In the genomic region with DNA sequence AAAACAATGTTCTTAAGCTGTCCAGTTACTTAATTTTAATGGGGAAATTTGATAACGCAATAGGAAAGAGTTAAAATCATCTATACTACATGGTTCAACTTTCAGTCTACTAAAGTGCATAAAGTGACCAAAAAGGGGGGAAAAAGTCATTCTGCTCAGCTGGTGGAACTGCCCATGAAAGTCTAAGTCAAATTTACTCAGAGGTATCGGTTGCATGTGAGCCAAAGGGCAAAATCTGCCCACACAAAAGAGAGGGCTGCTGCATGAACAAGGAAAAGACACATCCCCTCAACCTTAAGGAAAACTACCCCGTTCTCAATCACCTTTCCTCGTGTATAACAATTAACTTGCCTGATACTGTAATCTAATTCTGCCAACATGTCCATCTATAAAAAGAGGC, we compare ENCODE assay signal across 23 cellular contexts.
"Had no signal": no experiment of that assay in that cellular context is flagged by ENCODE, and none has a peak within 500 bp of the region (broad histone marks: within the 10 kb centered on the region; RNA-seq: fewer than 3 reads in every experiment).

No MANE protein-coding gene starts in this region.

- H3K9me3 ChIP-seq: left ventricle myocardium inferior, lower lobe of right lung, neutrophil, pancreas, right atrium auricular region, testis, tibial artery had no signal

- H3K9me3 Mint-ChIP-seq: naive thymus-derived CD8-positive, alpha-beta T cell; neural crest cell; type B pancreatic cell had no signal

- DNase-seq: effector memory CD8-positive, alpha-beta T cell; head of caudate nucleus; left cardiac atrium; left ventricle myocardium inferior; lower lobe of right lung; naive thymus-derived CD8-positive, alpha-beta T cell; pancreas; stimulated activated CD4-positive, alpha-beta T cell treated with anti-CD3 and anti-CD28 coated beads, Interleukin-12 subunit alpha, Interleukin-12 subunit beta, amount 100 ng/mL, for 4 hours; stimulated activated CD4-positive, alpha-beta T cell treated with anti-CD3 and anti-CD28 coated beads, Interleukin-1b, Interleukin-23, amount 100 ng/mL, for 48 hours; stimulated activated CD4-positive, alpha-beta T cell treated with anti-CD3 and anti-CD28 coated beads, Interleukin-4, amount 100 ng/mL, for 1 hour; stimulated activated CD8-positive, alpha-beta memory T cell treated with anti-CD3 and anti-CD28 coated beads, Interleukin-4, amount 100 ng/mL, for 48 hours; stimulated activated naive CD8-positive, alpha-beta T cell treated with anti-CD3 and anti-CD28 coated beads, Interleukin-15, Interleukin-2, amounts not matched to agents 100 U/mL and 50 U/mL, for 24 hours; substantia nigra; testis; tibial artery had no signal

- H3K27me3 ChIP-seq: neutrophil, pancreas, right atrium auricular region, testis, tibial artery had no signal

- ATAC-seq: effector memory CD8-positive, alpha-beta T cell; left cardiac atrium; lower lobe of right lung; naive thymus-derived CD8-positive, alpha-beta T cell; pancreas; sciatic nerve; stimulated activated naive CD8-positive, alpha-beta T cell treated with anti-CD3 and anti-CD28 coated beads, Interleukin-15, Interleukin-2, amounts not matched to agents 100 U/mL and 50 U/mL, for 24 hours had no signal

- H3K27ac ChIP-seq: coronary artery, left ventricle myocardium inferior, lower lobe of right lung, neutrophil, pancreas, right atrium auricular region, tibial artery had no signal

- H3K4me1 ChIP-seq: pancreas, tibial artery had no signal

- H3K4me3 ChIP-seq: coronary artery, left ventricle myocardium inferior, lower lobe of right lung, pancreas, right atrium auricular region, smooth muscle cell, testis, tibial artery had no signal

- H3K27ac Mint-ChIP-seq: effector memory CD8-positive, alpha-beta T cell; naive thymus-derived CD8-positive, alpha-beta T cell; progenitor cell of endocrine pancreas; type B pancreatic cell had no signal

- H3K4me3 Mint-ChIP-seq: effector memory CD8-positive, alpha-beta T cell; naive thymus-derived CD8-positive, alpha-beta T cell; neural crest cell; type B pancreatic cell had no signal

- H3K36me3 ChIP-seq: lower lobe of right lung, neutrophil, pancreas, right atrium auricular region, tibial artery had no signal

- H3K27me3 Mint-ChIP-seq: effector memory CD8-positive, alpha-beta T cell; progenitor cell of endocrine pancreas; type B pancreatic cell had no signal

- H3K36me3 Mint-ChIP-seq: naive thymus-derived CD8-positive, alpha-beta T cell had no signal
